ENCODE assay signal across 13 cellular contexts in genomic region chr11:121063728-121064127, GRCh38. TPM values are rescaled to one million over a fixed set of nuclear protein-coding genes. Genes with fewer than 3 reads are reported as not detected.
DNase-seq lines count a peak whose midpoint lies in the region; ATAC-seq and TF ChIP-seq lines count a peak whose summit lies in the region.
"Had no signal": no experiment of that assay in that cellular context is flagged by ENCODE, and none has a peak within 500 bp of the region (broad histone marks: within the 10 kb centered on the region; RNA-seq: fewer than 3 reads in every experiment).

No MANE protein-coding gene starts in this region.

- no peaks in the 10 kb centered on the region for H3K9me3 Mint-ChIP-seq in endodermal cell
- no peaks in the 10 kb centered on the region for H3K9me3 Mint-ChIP-seq in stimulated activated naive CD8-positive, alpha-beta T cell treated with anti-CD3 and anti-CD28 coated beads, Interleukin-15, amount 100 ng/mL, for 72 hours
- H3K9me3 Mint-ChIP-seq: activated T-cell treated with anti-CD3 and anti-CD28 coated beads, Interleukin-2, amount 50 U/mL, for 4 hours had no signal

- H3K4me2 ChIP-seq in DOHH2 (ENCODE audit: low read length) (no peak overlapping the region), osteoblast (ENCODE audit: insufficient read depth, low read length) (no peak overlapping the region)

- H3K36me3 Mint-ChIP-seq in endodermal cell (ENCODE audit: low read depth), result peaks cover 50% of the 10 kb centered on the region

- H3K9me3 ChIP-seq in DOHH2 (ENCODE audit: control insufficient read depth, insufficient read depth, low read length), result no peaks in the 10 kb centered on the region
- H3K9me3 ChIP-seq in endodermal cell (ENCODE audit: control insufficient read depth, low read length), result no peaks in the 10 kb centered on the region
- H3K9me3 ChIP-seq in osteoblast (ENCODE audit: low read depth, low read length), result no peaks in the 10 kb centered on the region
- H3K9me3 ChIP-seq: spleen had no signal

- H3K4me1 ChIP-seq in DOHH2 (ENCODE audit: control insufficient read depth, low read length) (no peaks in the 10 kb centered on the region), endodermal cell (ENCODE audit: control insufficient read depth, insufficient read depth, low read length) (no peaks in the 10 kb centered on the region), osteoblast (ENCODE audit: insufficient read depth, low read length) (no peaks in the 10 kb centered on the region)

- H3K79me2 ChIP-seq in DOHH2 (ENCODE audit: control insufficient read depth, low read length), result no peaks in the 10 kb centered on the region
- no peaks in the 10 kb centered on the region for H3K79me2 ChIP-seq in osteoblast (ENCODE audit: insufficient read depth, low read length)

- H3K4me3 ChIP-seq in DOHH2 (ENCODE audit: low read length) (no peak overlapping the region), endodermal cell (ENCODE audit: low read length) (no peak overlapping the region), osteoblast (ENCODE audit: insufficient read depth, low read length) (no peak overlapping the region)
- H3K4me3 ChIP-seq: coronary artery, spleen had no signal

- no peaks in the 10 kb centered on the region for H3K27me3 Mint-ChIP-seq in endodermal cell (ENCODE audit: insufficient read depth)
- no peaks in the 10 kb centered on the region for H3K27me3 Mint-ChIP-seq in stimulated activated naive CD8-positive, alpha-beta T cell treated with anti-CD3 and anti-CD28 coated beads, Interleukin-15, amount 100 ng/mL, for 72 hours

- peak; percentile 38 for TF ChIP-seq CTCF in DOHH2 (IDR thresholded peaks at IDR 0.05; ENCODE audit: low read depth, low read length, poor library complexity, severe bottlenecking)
- peak; percentile 75 for TF ChIP-seq CTCF in endodermal cell (conservative IDR thresholded peaks at IDR 0.05)
- peak; percentile 41 for TF ChIP-seq CTCF in osteoblast (IDR thresholded peaks at IDR 0.05; ENCODE audit: extremely low read depth, low read depth, low read length)

- DNase-seq in Kasumi-1 (lab: John Stamatoyannopoulos, UW) (peak; percentile 7 to 35), endodermal cell (peak; percentile 42), osteoblast (ENCODE audit: insufficient read length, low spot score, missing footprints) (no peak), anterior cingulate cortex (lab: John Stamatoyannopoulos, UW) (no peak)
- DNase-seq in stimulated activated naive CD8-positive, alpha-beta T cell treated with anti-CD3 and anti-CD28 coated beads, Interleukin-15, amount 100 ng/mL, for 72 hours, result no peak
- DNase-seq: activated T-cell treated with anti-CD3 and anti-CD28 coated beads, Interleukin-2, amount 50 U/mL, for 4 hours; left ventricle myocardium superior; NCI-H2081 treated with DMSO at 0.1 percent for 48 hours; spleen; stimulated activated naive CD8-positive, alpha-beta T cell treated with anti-CD3 and anti-CD28 coated beads, Interleukin-15, Interleukin-2, amounts not matched to agents 100 U/mL and 50 U/mL, for 24 hours had no signal

- H3K9ac ChIP-seq in endodermal cell (ENCODE audit: extremely low read depth, low read length, poor library complexity, severe bottlenecking), result no peak overlapping the region

- H3K27ac Mint-ChIP-seq in endodermal cell, result no peak overlapping the region
- no peak overlapping the region for H3K27ac Mint-ChIP-seq in stimulated activated naive CD8-positive, alpha-beta T cell treated with anti-CD3 and anti-CD28 coated beads, Interleukin-15, amount 100 ng/mL, for 72 hours

- H3K9me2 ChIP-seq in DOHH2 (replicated peaks; ENCODE audit: control insufficient read depth, low read length), result no peaks in the 10 kb centered on the region

- no peak overlapping the region for H3K4me3 Mint-ChIP-seq in endodermal cell
- no peak overlapping the region for H3K4me3 Mint-ChIP-seq in stimulated activated naive CD8-positive, alpha-beta T cell treated with anti-CD3 and anti-CD28 coated beads, Interleukin-15, amount 100 ng/mL, for 72 hours
- H3K4me3 Mint-ChIP-seq: activated T-cell treated with anti-CD3 and anti-CD28 coated beads, Interleukin-2, amount 50 U/mL, for 4 hours had no signal

- no peak overlapping the region for H2AFZ ChIP-seq in osteoblast (ENCODE audit: low read length)

- H3K27ac ChIP-seq in DOHH2 (ENCODE audit: low read depth, low read length) (no peak overlapping the region), endodermal cell (ENCODE audit: low read depth, low read length) (no peak overlapping the region), osteoblast (ENCODE audit: low read depth, low read length) (no peak overlapping the region)
- H3K27ac ChIP-seq: coronary artery, spleen had no signal

- no peaks in the 10 kb centered on the region for H3F3A ChIP-seq in DOHH2 (ENCODE audit: control insufficient read depth, insufficient read depth)

- no peaks in the 10 kb centered on the region for H3K4me1 Mint-ChIP-seq in endodermal cell
- H3K4me1 Mint-ChIP-seq in stimulated activated naive CD8-positive, alpha-beta T cell treated with anti-CD3 and anti-CD28 coated beads, Interleukin-15, amount 100 ng/mL, for 72 hours, result peaks cover 6% of the 10 kb centered on the region

- H3K27me3 ChIP-seq in DOHH2 (ENCODE audit: control insufficient read depth, low read length) (no peaks in the 10 kb centered on the region), endodermal cell (ENCODE audit: control insufficient read depth, insufficient read depth, low read length, poor library complexity, severe bottlenecking) (no peaks in the 10 kb centered on the region), osteoblast (ENCODE audit: insufficient read depth, low read length) (no peaks in the 10 kb centered on the region)
- H3K27me3 ChIP-seq: spleen had no signal

- 86% methylated on average over 2 of the region's 2 CpGs; no CpG with 5 or more reads in 1 of the 2 experiments for WGBS in endodermal cell (ENCODE audit: insufficient coverage in 1 of 2, insufficient read length in 1 of 2), 2 experiments

- no peaks in the 10 kb centered on the region for H4K20me1 ChIP-seq in DOHH2 (ENCODE audit: control insufficient read depth, insufficient read depth, low read depth, low read length)
- no peaks in the 10 kb centered on the region for H4K20me1 ChIP-seq in osteoblast (ENCODE audit: insufficient read depth, low read length)

- no peak for ATAC-seq in stimulated activated naive CD8-positive, alpha-beta T cell treated with anti-CD3 and anti-CD28 coated beads, Interleukin-15, amount 100 ng/mL, for 72 hours
- ATAC-seq in HG02981 (IDR thresholded peaks at IDR 0.05; ENCODE audit: unreplicated experiment), result no peak
- ATAC-seq: activated T-cell treated with anti-CD3 and anti-CD28 coated beads, Interleukin-2, amount 50 U/mL, for 4 hours; left ventricle myocardium superior; stimulated activated naive CD8-positive, alpha-beta T cell treated with anti-CD3 and anti-CD28 coated beads, Interleukin-15, Interleukin-2, amounts not matched to agents 100 U/mL and 50 U/mL, for 24 hours had no signal

- H3K36me3 ChIP-seq in DOHH2 (ENCODE audit: control insufficient read depth, low read length) (peaks cover 24% of the 10 kb centered on the region), endodermal cell (ENCODE audit: control insufficient read depth, insufficient read depth, low read length) (peaks cover 54% of the 10 kb centered on the region), osteoblast (ENCODE audit: insufficient read depth, low read length) (peaks cover 10% of the 10 kb centered on the region)

RNA-seq across cellular contexts. Expression of gene TECTA, which starts 37.3 kb away (rescaled TPM):
- total RNA-seq in endodermal cell (1 to 10 TPM; 1.4 to 2.2 TPM), osteoblast (0.59 and 0.72 TPM in 2 replicates)
- polyA plus RNA-seq in endodermal cell (2013, experiment 1 of 2), result 1.7 TPM
- 1.7 TPM for polyA plus RNA-seq in endodermal cell (2013, experiment 2 of 2)

RNA-seq across cellular contexts. Expression of gene TBCEL, which starts 39.8 kb away (rescaled TPM):
- 10 to 100 TPM; 23.5 to 26.1 TPM for total RNA-seq in endodermal cell
- polyA plus RNA-seq in endodermal cell (2013, experiment 1 of 2), result 9.7 TPM
- 10.4 TPM for polyA plus RNA-seq in endodermal cell (2013, experiment 2 of 2)
- total RNA-seq in osteoblast, result 34.8 and 41.6 TPM in 2 replicates

Comparison
In these comparisons a context has a peak if more than half of its experiments do, and no peak if none do; other contexts are left out.
1. DNase-seq: peak in Kasumi-1 (2 of 2) and endodermal cell (single experiment); none in osteoblast (single experiment), anterior cingulate cortex (0 of 58) and stimulated activated naive CD8-positive, alpha-beta T cell treated with anti-CD3 and anti-CD28 coated beads, Interleukin-15, amount 100 ng/mL, for 72 hours (0 of 2).
2. Peak in every context shown above with its lines, with median percentiles within 50 percentile points of each other: CTCF ChIP-seq.